ENCODE assay signal across 8 cellular contexts in the genomic region with DNA sequence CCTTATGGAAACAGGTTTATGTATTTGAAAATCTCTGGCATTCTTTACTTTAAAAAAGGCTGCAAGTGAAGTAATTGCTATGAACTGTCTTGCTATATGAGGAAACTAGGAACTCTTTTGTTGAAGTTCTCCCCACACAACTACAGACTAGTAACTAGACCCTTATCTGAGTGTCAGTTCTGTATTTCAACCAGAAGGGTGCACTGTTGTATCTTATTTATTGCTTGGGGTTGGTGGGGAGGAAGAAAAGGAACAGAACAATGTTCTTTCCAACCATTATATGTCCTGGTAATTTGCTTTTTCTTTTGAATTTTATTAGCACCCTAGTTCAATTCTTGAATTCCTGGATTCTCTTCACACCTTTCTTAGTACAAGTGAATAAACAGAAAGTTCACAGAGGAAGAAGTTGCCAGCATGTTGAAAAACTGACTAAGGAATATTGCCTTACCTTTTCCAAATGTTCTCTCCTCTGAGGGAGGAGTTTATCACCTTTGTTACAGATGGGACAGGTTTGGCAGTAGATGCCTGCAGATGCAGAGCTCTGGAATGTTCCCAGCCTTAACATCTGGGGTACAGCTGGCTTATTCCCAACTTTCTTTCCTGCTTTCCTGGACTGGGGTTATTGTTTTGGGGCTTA.
DNase-seq lines count a peak whose midpoint lies in the region; ATAC-seq, FAIRE-seq and TF ChIP-seq lines count a peak whose summit lies in the region.

No MANE protein-coding gene starts in this region.

- no peak for TF ChIP-seq POLR2A in transverse colon (IDR thresholded peaks at IDR 0.05)

- peak; percentile 58 to 77 for ATAC-seq in CD4-positive, CD25-positive, alpha-beta regulatory T cell (ENCODE audit: low read depth in 2 of 2)
- peak; percentile 70 for ATAC-seq in GM18520 (IDR thresholded peaks at IDR 0.05; ENCODE audit: unreplicated experiment)
- peak; percentile 80 for ATAC-seq in HG03280 (IDR thresholded peaks at IDR 0.05; ENCODE audit: unreplicated experiment)
- peak; percentile 78 for ATAC-seq in left colon

- H3K36me3 ChIP-seq in CD4-positive, CD25-positive, alpha-beta regulatory T cell (ENCODE audit: control insufficient read depth, insufficient read depth, low read length): no peaks in the 10 kb centered on the region
- no peaks in the 10 kb centered on the region for H3K36me3 ChIP-seq in bronchial epithelial cell (ENCODE audit: control insufficient read depth, insufficient read depth, low read length)
- no peaks in the 10 kb centered on the region for H3K36me3 ChIP-seq in transverse colon

- DNase-seq in CD4-positive, CD25-positive, alpha-beta regulatory T cell: peak in 2 of 3 donors; percentile 54 to 55
- peak; percentile 25 for DNase-seq in NCI-H748 treated with DMSO at 0.1 percent for 48 hours (lab: John Stamatoyannopoulos, UW)
- DNase-seq in bronchial epithelial cell (ENCODE audit: low read depth): peak; percentile 64
- no peak for DNase-seq in left colon
- DNase-seq in transverse colon: no peak
- no peak for DNase-seq in posterior vena cava (ENCODE audit: low spot score)

- no peak overlapping the region for H3K4me3 ChIP-seq in CD4-positive, CD25-positive, alpha-beta regulatory T cell (ENCODE audit: low read depth, low read length)
- no peak overlapping the region for H3K4me3 ChIP-seq in bronchial epithelial cell (ENCODE audit: low read depth, low read length)
- H3K4me3 ChIP-seq in transverse colon: no peak overlapping the region

- FAIRE-seq in bronchial epithelial cell (lab: Jason Lieb, UNC): no peak

- no peak overlapping the region for H3K4me3 Mint-ChIP-seq in CD4-positive, CD25-positive, alpha-beta regulatory T cell

- peaks cover 0 to 6% (median 1%) of the 10 kb centered on the region in 4 donors for H3K4me1 Mint-ChIP-seq in CD4-positive, CD25-positive, alpha-beta regulatory T cell

- H3K9me3 ChIP-seq in CD4-positive, CD25-positive, alpha-beta regulatory T cell (ENCODE audit: control insufficient read depth in 2 of 2, low read length in 2 of 2): no peaks in the 10 kb centered on the region
- no peaks in the 10 kb centered on the region for H3K9me3 ChIP-seq in transverse colon

- H3K36me3 Mint-ChIP-seq in CD4-positive, CD25-positive, alpha-beta regulatory T cell: no peaks in the 10 kb centered on the region

- in situ Hi-C loops in transverse colon (cut with MboI; ENCODE audit: low pct_ligation_motif_present in 1 of 4, low pct_unique_long_range_greater_than_20kb in 1 of 4, low sequenced_read_pairs in 3 of 4): loop anchor here in 3 of 4 donors (25.0 kb wide), 1 partner anchor 650 kb away; no protein-coding TSS in a partner anchor

- H3K27me3 Mint-ChIP-seq in CD4-positive, CD25-positive, alpha-beta regulatory T cell: peaks cover 23% of the 10 kb centered on the region

- TF ChIP-seq CTCF in bronchial epithelial cell (IDR thresholded peaks at IDR 0.05; ENCODE audit: insufficient read depth, low read length, severe bottlenecking): peak; percentile 48
- TF ChIP-seq CTCF in transverse colon (IDR thresholded peaks at IDR 0.05): peak; percentile 63 to 71 (median 68)

- no peaks in the 10 kb centered on the region for H3K4me1 ChIP-seq in CD4-positive, CD25-positive, alpha-beta regulatory T cell (ENCODE audit: control insufficient read depth, insufficient read depth, low read length, poor library complexity, severe bottlenecking)
- peaks cover 0 to 4% (median 0%) of the 10 kb centered on the region in 4 donors for H3K4me1 ChIP-seq in transverse colon

- peaks cover 2% of the 10 kb centered on the region for H3K27me3 ChIP-seq in CD4-positive, CD25-positive, alpha-beta regulatory T cell (ENCODE audit: control insufficient read depth, insufficient read depth, low read length)
- H3K27me3 ChIP-seq in bronchial epithelial cell (ENCODE audit: control insufficient read depth, insufficient read depth, low read length): no peaks in the 10 kb centered on the region
- H3K27me3 ChIP-seq in transverse colon: no peaks in the 10 kb centered on the region

- TF ChIP-seq EP300 in transverse colon (IDR thresholded peaks at IDR 0.05; ENCODE audit: low read depth): no peak

- intact Hi-C loops in left colon (cut with DNase I, micrococcal nuclease) (no loop called here), transverse colon (cut with DNase I; ENCODE audit: low total_unique reads) (no loop called here), posterior vena cava (cut with DNase I) (loop anchor here in 1 of 2 donors (1.0 kb wide), 1 partner anchor 37 kb away; no protein-coding TSS in a partner anchor)

- no peak overlapping the region for H3K27ac ChIP-seq in CD4-positive, CD25-positive, alpha-beta regulatory T cell (ENCODE audit: insufficient read depth, low read length, poor library complexity, severe bottlenecking)
- H3K27ac ChIP-seq in transverse colon: no peak overlapping the region

- H3K27ac Mint-ChIP-seq in CD4-positive, CD25-positive, alpha-beta regulatory T cell: no peak overlapping the region

- H3K9me3 Mint-ChIP-seq in CD4-positive, CD25-positive, alpha-beta regulatory T cell: no peaks in the 10 kb centered on the region

Comparison
In these comparisons a context has a peak if more than half of its experiments do, and no peak if none do; other contexts are left out.
1. DNase-seq: peak in CD4-positive, CD25-positive, alpha-beta regulatory T cell (2 of 3), NCI-H748 treated with DMSO at 0.1 percent for 48 hours (single experiment) and bronchial epithelial cell (single experiment); none in left colon (0 of 2), transverse colon (single experiment) and posterior vena cava (single experiment).
2. Peak in every context shown above with its lines, with median percentiles within 50 percentile points of each other: ATAC-seq.